In the genomic region with DNA sequence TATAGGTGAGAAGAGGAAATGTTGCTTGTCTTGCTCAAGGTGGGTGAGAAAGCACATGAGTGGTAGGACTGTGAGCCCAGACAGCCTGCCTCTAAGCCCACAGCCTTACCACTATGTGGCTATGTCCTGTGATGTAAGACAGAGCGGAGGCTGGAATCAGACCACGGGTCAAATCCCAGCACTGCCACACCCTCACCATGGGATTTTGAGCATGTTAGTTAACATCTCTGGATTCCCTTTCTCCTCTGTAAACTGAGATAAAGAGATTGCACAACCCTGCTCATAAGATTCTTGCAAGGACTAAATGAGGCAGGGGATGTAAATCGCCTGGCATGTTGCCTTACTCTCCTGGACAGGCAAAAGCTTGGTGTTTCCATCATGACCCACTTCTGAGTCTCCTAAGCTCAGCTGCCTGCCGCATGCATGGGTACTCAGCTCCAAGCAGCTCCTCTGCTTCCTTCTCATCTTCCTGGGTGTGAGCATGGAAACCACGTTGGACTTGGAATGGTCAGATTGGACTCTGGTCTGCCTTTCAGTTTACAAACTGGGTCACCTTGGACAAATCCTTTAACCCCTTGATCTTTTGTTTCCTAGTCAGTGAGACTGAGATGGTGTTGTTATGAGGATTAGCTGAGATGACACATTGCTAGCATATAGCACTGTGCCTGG, we compare ENCODE assay signal across 20 cellular contexts. TPM values are rescaled to one million over a fixed set of nuclear protein-coding genes. Genes with fewer than 3 reads are reported as not detected.
A peak's percentile ranks its signal among the peaks of the same experiment; 100 is the strongest.
DNase-seq lines count a peak whose midpoint lies in the region; ATAC-seq and TF ChIP-seq lines count a peak whose summit lies in the region.
"Had no signal": no experiment of that assay in that cellular context is flagged by ENCODE, and none has a peak within 500 bp of the region (broad histone marks: within the 10 kb centered on the region; RNA-seq: fewer than 3 reads in every experiment).

No MANE protein-coding gene starts in this region.

- no peaks in the 10 kb centered on the region for H3K9me3 ChIP-seq in adipocyte (ENCODE audit: control insufficient read depth, low read length)
- no peaks in the 10 kb centered on the region for H3K9me3 ChIP-seq in upper lobe of left lung
- H3K9me3 ChIP-seq: right lobe of liver had no signal

- H3K9me3 Mint-ChIP-seq in activated T-cell treated with anti-CD3 and anti-CD28 coated beads, Interleukin-2, amount 50 U/mL, for 72 hours: peaks cover 0 to 3% of the 10 kb centered on the region in 2 donors
- H3K9me3 Mint-ChIP-seq: activated B cell treated with CpG ODN at 0.5 μM for 24 hours; T-helper 1 cell treated with Interleukin-12 subunit alpha and Interleukin-12 subunit beta and Interleukin-4 antibody, amounts not matched to agents 30 μg/mL and 1 μg/mL, for 36 hours had no signal

- peak; percentile 35 for DNase-seq in adipocyte (ENCODE audit: low read depth)
- DNase-seq in fibroblast of pulmonary artery (ENCODE audit: low read depth): peak; percentile 13
- DNase-seq in myocyte (ENCODE audit: low read depth): peak; percentile 81
- no peak for DNase-seq in upper lobe of left lung
- no peak for DNase-seq in hypothalamus (lab: John Stamatoyannopoulos, UW)
- DNase-seq in activated T-cell treated with anti-CD3 and anti-CD28 coated beads, Interleukin-2, amount 50 U/mL, for 72 hours: no peak
- DNase-seq: activated B cell treated with CpG ODN at 0.5 μM for 24 hours; activated CD8-positive, alpha-beta memory T cell treated with anti-CD3 and anti-CD28 coated beads for 24 hours; activated naive CD8-positive, alpha-beta T cell treated with anti-CD3 and anti-CD28 coated beads, Interleukin-2, amount 10 ng/mL, durations not matched to agents 7 days and 5 days; DMS 273 treated with DMSO at 0.1 percent for 48 hours; kidney; NCI-H187 treated with DMSO at 0.1 percent for 48 hours; right lobe of liver; SHP77; substantia nigra had no signal

- H3K27me3 ChIP-seq in adipocyte (replicated peaks; ENCODE audit: control insufficient read depth, insufficient read depth, low read length) (no peaks in the 10 kb centered on the region), upper lobe of left lung (no peaks in the 10 kb centered on the region)
- H3K27me3 ChIP-seq: BLaER1 treated with 17β-estradiol and CSF1 and Interleukin-3, amounts not matched to agents 10 nM and 100 nM; right lobe of liver had no signal

- TF ChIP-seq POLR2A in upper lobe of left lung (IDR thresholded peaks at IDR 0.05): no peak

- H3K36me3 ChIP-seq in adipocyte (ENCODE audit: control insufficient read depth, insufficient read depth, low read length, severe bottlenecking): no peaks in the 10 kb centered on the region
- H3K36me3 ChIP-seq in upper lobe of left lung: no peaks in the 10 kb centered on the region
- H3K36me3 ChIP-seq: right lobe of liver had no signal

- TF ChIP-seq CTCF in fibroblast of pulmonary artery (IDR thresholded peaks at IDR 0.05; ENCODE audit: low read length, missing control alignments) (no peak), upper lobe of left lung (IDR thresholded peaks at IDR 0.05) (no peak)

- ATAC-seq in upper lobe of left lung (ENCODE audit: low FRiP score in 2 of 2) (peak; percentile 15 to 94), GM21360 (IDR thresholded peaks at IDR 0.05; ENCODE audit: unreplicated experiment) (no peak)
- no peak for ATAC-seq in activated T-cell treated with anti-CD3 and anti-CD28 coated beads, Interleukin-2, amount 50 U/mL, for 72 hours (replicated peaks in 1 of 2)
- ATAC-seq: GM23338 had no signal

- H3K4me1 ChIP-seq in adipocyte (ENCODE audit: control insufficient read depth, insufficient read depth, low read length) (peaks cover 42% of the 10 kb centered on the region), upper lobe of left lung (no peaks in the 10 kb centered on the region)
- H3K4me1 ChIP-seq: right lobe of liver had no signal

- H3K36me3 Mint-ChIP-seq in activated T-cell treated with anti-CD3 and anti-CD28 coated beads, Interleukin-2, amount 50 U/mL, for 72 hours (ENCODE audit: insufficient read depth in 2 of 2): peaks cover 3 to 7% of the 10 kb centered on the region in 2 donors

- 68 to 76% methylated on average over 5 of the region's 5 CpGs for WGBS in upper lobe of left lung, 2 donors

- H3K4me3 ChIP-seq in adipocyte (ENCODE audit: low read length) (peak overlapping the region; percentile 32), fibroblast of pulmonary artery (replicated peaks; ENCODE audit: low read depth, low read length) (no peak overlapping the region), upper lobe of left lung (no peak overlapping the region)
- H3K4me3 ChIP-seq: BLaER1 treated with 17β-estradiol and CSF1 and Interleukin-3, amounts not matched to agents 10 nM and 100 nM; GM23338; right lobe of liver had no signal

- H3K27me3 Mint-ChIP-seq in activated T-cell treated with anti-CD3 and anti-CD28 coated beads, Interleukin-2, amount 50 U/mL, for 72 hours (ENCODE audit: low read depth): no peaks in the 10 kb centered on the region
- H3K27me3 Mint-ChIP-seq: activated B cell treated with CpG ODN at 0.5 μM for 24 hours; activated naive CD8-positive, alpha-beta T cell treated with anti-CD3 and anti-CD28 coated beads, Interleukin-2, amount 10 ng/mL, durations not matched to agents 7 days and 5 days had no signal

- H3K4me1 Mint-ChIP-seq in activated T-cell treated with anti-CD3 and anti-CD28 coated beads, Interleukin-2, amount 50 U/mL, for 72 hours (ENCODE audit: low read depth): no peaks in the 10 kb centered on the region
- H3K4me1 Mint-ChIP-seq: activated B cell treated with CpG ODN at 0.5 μM for 24 hours; activated naive CD8-positive, alpha-beta T cell treated with anti-CD3 and anti-CD28 coated beads, Interleukin-2, amount 10 ng/mL, durations not matched to agents 7 days and 5 days; mesothelial cell of epicardium had no signal

- H3K27ac ChIP-seq in upper lobe of left lung: no peak overlapping the region
- H3K27ac ChIP-seq: BLaER1 treated with 17β-estradiol and CSF1 and Interleukin-3, amounts not matched to agents 10 nM and 100 nM; right lobe of liver had no signal

- no peak overlapping the region for H3K4me3 Mint-ChIP-seq in activated T-cell treated with anti-CD3 and anti-CD28 coated beads, Interleukin-2, amount 50 U/mL, for 72 hours
- H3K4me3 Mint-ChIP-seq: activated B cell treated with CpG ODN at 0.5 μM for 24 hours; activated naive CD8-positive, alpha-beta T cell treated with anti-CD3 and anti-CD28 coated beads, Interleukin-2, amount 10 ng/mL, durations not matched to agents 7 days and 5 days; GM23338; mesothelial cell of epicardium; T-helper 1 cell treated with Interleukin-12 subunit alpha and Interleukin-12 subunit beta and Interleukin-4 antibody, amounts not matched to agents 30 μg/mL and 1 μg/mL, for 36 hours had no signal

- TF ChIP-seq EP300 in upper lobe of left lung (IDR thresholded peaks at IDR 0.05): no peak

- peak overlapping the region; percentile 74 for H3K9ac ChIP-seq in adipocyte (ENCODE audit: low read length)
- H3K9ac ChIP-seq: BLaER1 treated with 17β-estradiol and CSF1 and Interleukin-3, amounts not matched to agents 10 nM and 100 nM had no signal

- no peak overlapping the region for H3K27ac Mint-ChIP-seq in activated T-cell treated with anti-CD3 and anti-CD28 coated beads, Interleukin-2, amount 50 U/mL, for 72 hours
- H3K27ac Mint-ChIP-seq: activated B cell treated with CpG ODN at 0.5 μM for 24 hours; activated naive CD8-positive, alpha-beta T cell treated with anti-CD3 and anti-CD28 coated beads, Interleukin-2, amount 10 ng/mL, durations not matched to agents 7 days and 5 days; GM23338; mesothelial cell of epicardium; T-helper 1 cell treated with Interleukin-12 subunit alpha and Interleukin-12 subunit beta and Interleukin-4 antibody, amounts not matched to agents 30 μg/mL and 1 μg/mL, for 36 hours had no signal

RNA-seq across cellular contexts. Expression of gene MTURN, which starts 41.3 kb away (rescaled TPM):
- total RNA-seq in myocyte (40.5 and 41.9 TPM in 2 replicates), upper lobe of left lung (100 to 1,000 TPM in 1 of 6 donors, 10 to 100 TPM in 5; 27.2 to 112 (median 39.6) TPM)
- polyA plus RNA-seq in myocyte (2012): 113 TPM
- 1 to 10 TPM; 5.3 to 5.4 TPM for total RNA-seq in activated T-cell treated with anti-CD3 and anti-CD28 coated beads, Interleukin-2, amount 50 U/mL, for 72 hours

Comparison
In these comparisons a context has a peak if more than half of its experiments do, and no peak if none do; other contexts are left out.
1. DNase-seq: peak in adipocyte (single experiment), fibroblast of pulmonary artery (single experiment) and myocyte (single experiment); none in upper lobe of left lung (0 of 2), hypothalamus (0 of 51) and activated T-cell treated with anti-CD3 and anti-CD28 coated beads, Interleukin-2, amount 50 U/mL, for 72 hours (0 of 2).
2. ATAC-seq: peak in upper lobe of left lung (2 of 2); none in activated T-cell treated with anti-CD3 and anti-CD28 coated beads, Interleukin-2, amount 50 U/mL, for 72 hours (0 of 2) and GM21360 (single experiment).